ENCODE assay signal across 20 cellular contexts in the genomic region with DNA sequence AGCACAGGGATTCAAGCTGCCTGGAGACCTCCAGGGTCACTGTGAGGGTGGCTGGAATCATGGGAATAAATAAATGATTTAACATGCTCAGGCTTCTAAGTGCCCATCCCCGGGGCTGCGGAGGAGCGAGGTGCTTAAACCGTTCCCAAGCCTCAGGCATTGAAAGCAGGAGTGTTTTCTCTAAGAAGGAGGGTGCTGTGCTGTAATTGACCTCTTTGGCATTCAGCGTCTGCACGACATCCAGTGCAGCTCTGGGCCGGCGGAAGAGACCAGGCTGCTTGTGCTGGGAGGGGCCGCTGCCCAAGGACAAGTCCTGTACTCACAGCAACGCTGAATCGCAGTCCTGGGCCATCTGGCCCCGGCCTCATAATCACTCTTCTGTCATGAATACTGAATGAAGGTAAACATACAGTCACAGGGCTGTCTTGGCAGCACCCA. TPM values are rescaled to one million over a fixed set of nuclear protein-coding genes. Genes with fewer than 3 reads are reported as not detected.
DNase-seq lines count a peak whose midpoint lies in the region; ATAC-seq, FAIRE-seq and TF ChIP-seq lines count a peak whose summit lies in the region.
"Had no signal": no experiment of that assay in that cellular context is flagged by ENCODE, and none has a peak within 500 bp of the region (broad histone marks: within the 10 kb centered on the region; RNA-seq: fewer than 3 reads in every experiment).

No MANE protein-coding gene starts in this region.

- H2AFZ ChIP-seq in K562 (ENCODE audit: low read depth, low read length) = peak overlapping the region; percentile 52; the same call in 1 of the 2 replicates

- H4K20me1 ChIP-seq in K562 (replicated peaks; ENCODE audit: control insufficient read depth, insufficient read depth, low read length) = no peaks in the 10 kb centered on the region

- no peaks in the 10 kb centered on the region for H3K9me1 ChIP-seq in K562 (ENCODE audit: control insufficient read depth, insufficient read depth, low read length)

- ATAC-seq in K562 = peak; percentile 45; the same call in 2 of the 3 replicates
- no peak for ATAC-seq in GM21737 (IDR thresholded peaks at IDR 0.05; ENCODE audit: unreplicated experiment)
- ATAC-seq in HG02973 (IDR thresholded peaks at IDR 0.05; ENCODE audit: unreplicated experiment) = no peak
- ATAC-seq: natural killer cell treated with Interleukin-12 subunit alpha and Interleukin-12 subunit beta and Interleukin-15 and Interleukin-18, amount 100 ng/mL, for 72 hours had no signal

- no peak overlapping the region for H3K27ac ChIP-seq in K562 (ENCODE audit: extremely low read depth, low read depth, low read length)
- H3K27ac ChIP-seq in transverse colon = peak overlapping the region in 2 of 4 donors; percentile 30 to 44
- H3K27ac ChIP-seq: thoracic aorta had no signal

- CTCF ChIA-PET in K562 (lab: Yijun Ruan, JAX; ENCODE audit: low intra/inter-chr PET ratio) = no interaction called here

- in situ Hi-C loops in K562 (cut with MboI) (no loop called here), transverse colon (cut with MboI; ENCODE audit: low pct_ligation_motif_present in 1 of 4, low pct_unique_long_range_greater_than_20kb in 1 of 4, low sequenced_read_pairs in 3 of 4) (no loop called here)

- no peaks in the 10 kb centered on the region; a peak in 1 of 5 replicates for H3K27me3 ChIP-seq in K562 (ENCODE audit: control insufficient read depth in 2 of 2, insufficient read depth in 2 of 2, low read length in 2 of 2)
- H3K27me3 ChIP-seq in transverse colon = no peaks in the 10 kb centered on the region

- no peak for TF ChIP-seq RAD21 in K562 (CRISPR knock-in tag; conservative IDR thresholded peaks at IDR 0.05 in 1 of 2, IDR thresholded peaks at IDR 0.05 in 1 of 2)

- intact Hi-C loops in K562 (cut with micrococcal nuclease) = no loop called here
- intact Hi-C loops in transverse colon (cut with DNase I; ENCODE audit: low total_unique reads) = no loop called here

- H3K4me2 ChIP-seq in K562 (ENCODE audit: insufficient read depth, low read length) = no peak overlapping the region

- POLR2A ChIA-PET in K562 (lab: Yijun Ruan, JAX) = no interaction called here

- TF ChIP-seq EP300 in K562 (IDR thresholded peaks at IDR 0.05; ENCODE audit: low read length) (no peak), transverse colon (IDR thresholded peaks at IDR 0.05; ENCODE audit: low read depth) (no peak)

- TF ChIP-seq POLR2A in K562 (conservative IDR thresholded peaks at IDR 0.05) (no peak), transverse colon (IDR thresholded peaks at IDR 0.05) (no peak)

- 31% methylated on average over 12 of the region's 12 CpGs for WGBS in K562 (ENCODE audit: insufficient coverage, low coverage, missing lambda C conversion rate)
- WGBS in transverse colon (ENCODE audit: low coverage in 1 of 2), 2 donors = 28% methylated on average over 12 of the region's 12 CpGs; no CpG with 5 or more reads in 1 of the 2 donors

- H3K9me3 ChIP-seq in K562 (replicated peaks; ENCODE audit: control insufficient read depth, insufficient read depth, low read depth, low read length) = no peaks in the 10 kb centered on the region
- H3K9me3 ChIP-seq in transverse colon = no peaks in the 10 kb centered on the region
- H3K9me3 ChIP-seq: thoracic aorta had no signal

- H3K4me1 ChIP-seq in K562 (replicated peaks in 1 of 2; ENCODE audit: control insufficient read depth in 2 of 2, insufficient read depth in 2 of 2, low read length in 2 of 2) (peaks cover 0 to 10% of the 10 kb centered on the region in 2 experiments; a peak in 3 of 5 replicates), transverse colon (peaks cover 0 to 9% (median 4%) of the 10 kb centered on the region in 4 donors)

- no peaks in the 10 kb centered on the region for H3K79me2 ChIP-seq in K562 (ENCODE audit: control insufficient read depth, insufficient read depth, low read length)

- H3K36me3 ChIP-seq in K562 (ENCODE audit: control insufficient read depth, insufficient read depth, low read length) = no peaks in the 10 kb centered on the region
- H3K36me3 ChIP-seq in transverse colon = no peaks in the 10 kb centered on the region
- H3K36me3 ChIP-seq: thoracic aorta had no signal

- no peak overlapping the region for H3K9ac ChIP-seq in K562 (ENCODE audit: insufficient read depth in 1 of 2, low read depth in 2 of 2, low read length in 2 of 2)

- no TSS peak for BruUV-seq in K562 (replicated peaks; lab: Mats Ljungman, UMichigan)

- FAIRE-seq in K562 (lab: Jason Lieb, UNC) = no peak
- FAIRE-seq: A204.1, astrocyte, frontal cortex had no signal

- H3K4me3 ChIP-seq in K562 = no peak overlapping the region
- H3K4me3 ChIP-seq in transverse colon = no peak overlapping the region
- H3K4me3 ChIP-seq: thoracic aorta had no signal

- DNase-seq in NCI-H345 (lab: John Stamatoyannopoulos, UW) = peak; percentile 20
- no peak for DNase-seq in NCI-H345 treated with DMSO at 0.1 percent for 48 hours (lab: John Stamatoyannopoulos, UW; ENCODE audit: unreplicated experiment)
- DNase-seq in K562 (ENCODE audit: extremely low read depth in 1 of 4, low spot score in 3 of 4) = no peak
- peak; percentile 43 for DNase-seq in left kidney (ENCODE audit: low read depth, low spot score)
- DNase-seq in transverse colon = peak; percentile 20
- no peak for DNase-seq in NCI-H1048 (lab: John Stamatoyannopoulos, UW)
- DNase-seq: activated CD4-positive, alpha-beta T cell treated with anti-CD3 and anti-CD28 coated beads for 4 hours; COR-L47; effector memory CD4-positive, alpha-beta T cell; kidney glomerular epithelial cell; NCI-H146; stimulated activated CD4-positive, alpha-beta T cell treated with anti-CD3 and anti-CD28 coated beads, Interleukin-12 subunit alpha, Interleukin-12 subunit beta, amount 100 ng/mL, for 4 hours; T-helper 1 cell had no signal

- no peak for TF ChIP-seq CTCF in K562 (IDR thresholded peaks at IDR 0.05 in 2 of 3, conservative IDR thresholded peaks at IDR 0.05 in 1 of 3; ENCODE audit: insufficient read depth in 2 of 3, low read depth in 1 of 3, low read length in 3 of 3)
- TF ChIP-seq CTCF in transverse colon (IDR thresholded peaks at IDR 0.05) = no peak

RNA-seq across cellular contexts. Expression of gene GPR42, which starts 24.9 kb away (rescaled TPM):
- not detected in 2 replicates for total RNA-seq in K562 (2011; cell fraction: chromatin; rRNA removed; ENCODE audit: low replicate concordance)
- not detected in 2 replicates for total RNA-seq in K562 (2011; cell fraction: nucleolus; rRNA removed)
- not detected in 2 replicates for total RNA-seq in K562 (2011; cell fraction: nucleoplasm; rRNA removed)
- total RNA-seq in K562 (2014; rRNA removed) (not detected in 2 replicates), K562 (2014; rRNA removed; fragmentation: Illumina TruSeq; extraction: Trizol) (not detected in 2 replicates), K562 (2015; rRNA removed; fragmentation: Illumina TruSeq; extraction: Trizol) (not detected in 2 replicates), K562 (2021) (not detected in 2 replicates), transverse colon (not detected)
- polyA plus RNA-seq in K562 (2011; rRNA removed) (not detected in 2 replicates), K562 (2014; fragmentation: Illumina TruSeq; extraction: Trizol) (not detected in 2 replicates), K562 (2014; fragmentation: Nextera tagmentation; extraction: Ambion mirVana) (not detected), K562 (2014; rRNA removed) (not detected in 2 replicates)
- polyA plus RNA-seq in K562 (2011; cell fraction: cytosol; rRNA removed) = not detected in 2 replicates
- not detected in 2 replicates for polyA plus RNA-seq in K562 (2011; cell fraction: nucleus; rRNA removed)
- 0.10 TPM in 1 of 2 replicates, not detected in the other for polyA plus RNA-seq in K562 (2012)
- not detected in 2 replicates for polyA minus RNA-seq in K562 (2011; rRNA and poly(A)+ RNA removed)
- polyA minus RNA-seq in K562 (2011; cell fraction: cytosol; rRNA and poly(A)+ RNA removed) = not detected in 2 replicates
- not detected in 2 replicates for polyA minus RNA-seq in K562 (2011; cell fraction: nucleus; rRNA and poly(A)+ RNA removed)
- total RNA-seq: astrocyte, frontal cortex, thoracic aorta had no signal

RNA-seq across cellular contexts. Expression of gene FFAR3, which starts 37.5 kb away (rescaled TPM):
- total RNA-seq in K562 (2011; cell fraction: chromatin; rRNA removed; ENCODE audit: low replicate concordance) = not detected in 2 replicates
- not detected in 2 replicates for total RNA-seq in K562 (2011; cell fraction: nucleolus; rRNA removed)
- not detected in 2 replicates for total RNA-seq in K562 (2011; cell fraction: nucleoplasm; rRNA removed)
- total RNA-seq in K562 (2014; rRNA removed) = not detected in 2 replicates
- total RNA-seq in K562 (2014; rRNA removed; fragmentation: Illumina TruSeq; extraction: Trizol) = not detected in 2 replicates
- total RNA-seq in K562 (2015; rRNA removed; fragmentation: Illumina TruSeq; extraction: Trizol) = not detected in 2 replicates
- total RNA-seq in K562 (2021) = not detected in 2 replicates
- polyA plus RNA-seq in K562 (2011; rRNA removed) = not detected in 2 replicates
- not detected in 2 replicates for polyA plus RNA-seq in K562 (2011; cell fraction: cytosol; rRNA removed)
- not detected in 2 replicates for polyA plus RNA-seq in K562 (2011; cell fraction: nucleus; rRNA removed)
- polyA plus RNA-seq in K562 (2012) = not detected in 2 replicates
- not detected in 2 replicates for polyA plus RNA-seq in K562 (2014; fragmentation: Illumina TruSeq; extraction: Trizol)
- not detected for polyA plus RNA-seq in K562 (2014; fragmentation: Nextera tagmentation; extraction: Ambion mirVana)
- polyA plus RNA-seq in K562 (2014; rRNA removed) = not detected in 2 replicates
- polyA minus RNA-seq in K562 (2011; rRNA and poly(A)+ RNA removed) = not detected in 2 replicates
- not detected in 2 replicates for polyA minus RNA-seq in K562 (2011; cell fraction: cytosol; rRNA and poly(A)+ RNA removed)
- not detected in 2 replicates for polyA minus RNA-seq in K562 (2011; cell fraction: nucleus; rRNA and poly(A)+ RNA removed)
- total RNA-seq in transverse colon = under 1 TPM in 1 of 4 donors, not detected in 3; 0.27 TPM
- total RNA-seq: astrocyte, frontal cortex, thoracic aorta had no signal

RNA-seq across cellular contexts. Expression of gene FFAR1, which starts 48.1 kb away (rescaled TPM):
- total RNA-seq in K562 (2011; cell fraction: chromatin; rRNA removed; ENCODE audit: low replicate concordance) = 0.28 TPM in 1 of 2 replicates, not detected in the other
- total RNA-seq in K562 (2011; cell fraction: nucleolus; rRNA removed) = 0.13 and 0.17 TPM in 2 replicates
- total RNA-seq in K562 (2011; cell fraction: nucleoplasm; rRNA removed) = not detected in 2 replicates
- total RNA-seq in K562 (2014; rRNA removed) (not detected in 2 replicates), K562 (2014; rRNA removed; fragmentation: Illumina TruSeq; extraction: Trizol) (not detected in 2 replicates), K562 (2015; rRNA removed; fragmentation: Illumina TruSeq; extraction: Trizol) (not detected in 2 replicates), K562 (2021) (not detected in 2 replicates), transverse colon (under 1 TPM in 1 of 4 donors, not detected in 3; 0.32 TPM)
- polyA plus RNA-seq in K562 (2011; rRNA removed) (not detected in 2 replicates), K562 (2014; fragmentation: Illumina TruSeq; extraction: Trizol) (not detected in 2 replicates), K562 (2014; fragmentation: Nextera tagmentation; extraction: Ambion mirVana) (not detected), K562 (2014; rRNA removed) (not detected in 2 replicates)
- not detected in 2 replicates for polyA plus RNA-seq in K562 (2011; cell fraction: cytosol; rRNA removed)
- polyA plus RNA-seq in K562 (2011; cell fraction: nucleus; rRNA removed) = 0.06 TPM in 1 of 2 replicates, not detected in the other
- not detected in 2 replicates for polyA plus RNA-seq in K562 (2012)
- not detected in 2 replicates for polyA minus RNA-seq in K562 (2011; rRNA and poly(A)+ RNA removed)
- polyA minus RNA-seq in K562 (2011; cell fraction: cytosol; rRNA and poly(A)+ RNA removed) = not detected in 2 replicates
- not detected in 2 replicates for polyA minus RNA-seq in K562 (2011; cell fraction: nucleus; rRNA and poly(A)+ RNA removed)
- total RNA-seq: astrocyte, frontal cortex, thoracic aorta had no signal

RNA-seq across cellular contexts. Expression of gene FFAR2, which starts 52.3 kb away (rescaled TPM):
- not detected in 2 replicates for total RNA-seq in K562 (2011; cell fraction: chromatin; rRNA removed; ENCODE audit: low replicate concordance)
- total RNA-seq in K562 (2011; cell fraction: nucleolus; rRNA removed) = not detected in 2 replicates
- not detected in 2 replicates for total RNA-seq in K562 (2011; cell fraction: nucleoplasm; rRNA removed)
- not detected in 2 replicates for total RNA-seq in K562 (2014; rRNA removed)
- total RNA-seq in K562 (2014; rRNA removed; fragmentation: Illumina TruSeq; extraction: Trizol) = not detected in 2 replicates
- total RNA-seq in K562 (2015; rRNA removed; fragmentation: Illumina TruSeq; extraction: Trizol) = not detected in 2 replicates
- not detected in 2 replicates for total RNA-seq in K562 (2021)
- not detected in 2 replicates for polyA plus RNA-seq in K562 (2011; rRNA removed)
- polyA plus RNA-seq in K562 (2011; cell fraction: cytosol; rRNA removed) = not detected in 2 replicates
- not detected in 2 replicates for polyA plus RNA-seq in K562 (2011; cell fraction: nucleus; rRNA removed)
- polyA plus RNA-seq in K562 (2012) = not detected in 2 replicates
- polyA plus RNA-seq in K562 (2014; fragmentation: Illumina TruSeq; extraction: Trizol) = not detected in 2 replicates
- not detected for polyA plus RNA-seq in K562 (2014; fragmentation: Nextera tagmentation; extraction: Ambion mirVana)
- not detected in 2 replicates for polyA plus RNA-seq in K562 (2014; rRNA removed)
- not detected in 2 replicates for polyA minus RNA-seq in K562 (2011; rRNA and poly(A)+ RNA removed)
- not detected in 2 replicates for polyA minus RNA-seq in K562 (2011; cell fraction: cytosol; rRNA and poly(A)+ RNA removed)
- polyA minus RNA-seq in K562 (2011; cell fraction: nucleus; rRNA and poly(A)+ RNA removed) = not detected in 2 replicates
- total RNA-seq in transverse colon = 1 to 10 TPM in 1 of 4 donors, under 1 TPM in 1, not detected in 2; 0.32 to 2.2 TPM
- total RNA-seq: astrocyte; natural killer cell treated with Interleukin-12 subunit alpha and Interleukin-12 subunit beta and Interleukin-15 and Interleukin-18, amount 100 ng/mL, for 72 hours had no signal

Comparison
In these comparisons a context has a peak if more than half of its experiments do, and no peak if none do; other contexts are left out.
1. DNase-seq: peak in NCI-H345 (single experiment), left kidney (single experiment) and transverse colon (single experiment); none in NCI-H345 treated with DMSO at 0.1 percent for 48 hours (single experiment), K562 (0 of 4) and NCI-H1048 (single experiment).